1 cellular context compared by ENCODE assay signal in the genomic region with DNA sequence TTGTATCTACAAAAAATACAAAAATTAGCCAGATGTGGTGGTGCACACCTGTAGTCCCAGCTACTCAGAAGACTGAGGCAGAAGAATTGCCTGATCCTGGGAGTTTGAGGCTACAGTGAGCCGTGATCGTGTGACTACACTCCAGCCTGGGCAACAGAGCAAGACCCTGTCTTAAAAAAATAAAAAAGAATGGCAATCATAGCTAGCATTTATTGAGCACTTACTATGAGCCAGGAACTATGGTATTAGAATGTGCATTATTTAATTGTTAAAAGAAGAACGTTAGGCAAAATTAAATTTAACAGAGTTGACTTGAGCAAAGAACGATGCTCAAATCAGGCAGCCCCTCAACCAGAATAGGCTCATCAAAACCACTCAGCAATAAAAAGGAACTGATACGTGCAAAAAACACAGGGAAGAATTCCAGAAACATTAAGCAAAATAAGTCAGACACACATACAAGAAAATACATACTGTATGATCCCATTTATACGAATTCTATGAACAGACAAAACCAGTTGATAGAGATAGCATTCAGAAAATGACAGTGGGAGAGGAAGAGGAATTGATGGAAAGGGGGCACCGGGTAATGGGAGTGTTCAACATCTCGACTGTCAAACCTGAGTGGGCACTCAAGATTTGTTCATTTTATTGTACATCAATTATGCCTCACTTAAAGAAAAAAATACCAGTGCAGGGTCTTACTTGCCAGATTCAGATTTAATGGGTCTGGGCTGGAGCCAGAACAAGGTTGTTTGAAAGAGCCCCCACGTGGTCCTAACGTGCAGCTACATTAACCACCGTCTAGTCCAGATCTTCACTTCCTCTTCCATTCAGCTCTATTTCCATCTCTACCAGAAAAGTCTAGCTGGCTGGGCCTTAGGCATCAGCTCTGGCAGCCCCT.
TF ChIP-seq lines count a peak whose summit lies in the region.

No MANE protein-coding gene starts in this region.

TF ChIP-seq in A549, 52 proteins besides CTCF, POLR2A, EP300 and RAD21 (continued from another document):
- TF ChIP-seq, protein P1, sequence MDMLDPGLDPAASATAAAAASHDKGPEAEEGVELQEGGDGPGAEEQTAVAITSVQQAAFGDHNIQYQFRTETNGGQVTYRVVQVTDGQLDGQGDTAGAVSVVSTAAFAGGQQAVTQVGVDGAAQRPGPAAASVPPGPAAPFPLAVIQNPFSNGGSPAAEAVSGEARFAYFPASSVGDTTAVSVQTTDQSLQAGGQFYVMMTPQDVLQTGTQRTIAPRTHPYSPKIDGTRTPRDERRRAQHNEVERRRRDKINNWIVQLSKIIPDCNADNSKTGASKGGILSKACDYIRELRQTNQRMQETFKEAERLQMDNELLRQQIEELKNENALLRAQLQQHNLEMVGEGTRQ (IDR thresholded peaks at IDR 0.05), result peak; percentile 27; the same call in 1 of the 2 replicates
- TF ChIP-seq JUNB (IDR thresholded peaks at IDR 0.05), result no peak
